ENCODE assay signal across 7 cellular contexts in genomic region chr4:1347410-1347864, GRCh38. TPM values are rescaled to one million over a fixed set of nuclear protein-coding genes. Genes with fewer than 3 reads are reported as not detected.
DNase-seq lines count a peak whose midpoint lies in the region; ATAC-seq lines count a peak whose summit lies in the region.

No MANE protein-coding gene starts in this region.

- H3K27me3 Mint-ChIP-seq in T-helper 17 cell: no peaks in the 10 kb centered on the region

- H3K36me3 ChIP-seq in HUES48 (ENCODE audit: control insufficient read depth, insufficient read depth, low read length): peaks cover 17% of the 10 kb centered on the region

- H3K4me1 Mint-ChIP-seq in T-helper 17 cell: peaks cover 29% of the 10 kb centered on the region

- H3K4me1 ChIP-seq in HUES48 (ENCODE audit: control insufficient read depth, insufficient read depth, low read length): 0 out of 2 replicates have a peak, but pooled peaks cover 5% of the 10 kb centered on the region

- H3K36me3 Mint-ChIP-seq in T-helper 17 cell (ENCODE audit: low read depth): no peaks in the 10 kb centered on the region

- peak overlapping the region; percentile 90 for H3K4me3 Mint-ChIP-seq in T-helper 17 cell

- ATAC-seq in GM21528 (IDR thresholded peaks at IDR 0.05; ENCODE audit: low FRiP score, unreplicated experiment) (peak; percentile 40), T-helper 17 cell (peak; percentile 4)

- H3K27ac ChIP-seq in HUES48 (ENCODE audit: low read depth, low read length): peak overlapping the region; percentile 90
- H3K27ac ChIP-seq in cingulate gyrus (ENCODE audit: low read depth, low read length): peak overlapping the region; percentile 87
- H3K27ac ChIP-seq in layer of hippocampus (ENCODE audit: low read depth, low read length): peak overlapping the region; percentile 92

- peak overlapping the region; percentile 89 for H3K27ac Mint-ChIP-seq in T-helper 17 cell

- H3K4me3 ChIP-seq in GM08714 (ENCODE audit: low read length) (peak overlapping the region; percentile 82), HUES48 (ENCODE audit: low read depth, low read length) (peak overlapping the region; percentile 72)

- H3K27me3 ChIP-seq in HUES48 (ENCODE audit: control insufficient read depth, insufficient read depth, low read length) (no peaks in the 10 kb centered on the region), layer of hippocampus (ENCODE audit: control insufficient read depth, insufficient read depth, low read length) (no peaks in the 10 kb centered on the region)

- H3K9ac ChIP-seq in HUES48 (ENCODE audit: low read depth, low read length): peak overlapping the region; percentile 65

- H3K9me3 ChIP-seq in HUES48 (ENCODE audit: control insufficient read depth, insufficient read depth, low read length): no peaks in the 10 kb centered on the region
- H3K9me3 ChIP-seq in T-helper 17 cell (ENCODE audit: control insufficient read depth, low read length, poor library complexity, severe bottlenecking): no peaks in the 10 kb centered on the region

- DNase-seq in T-helper 17 cell: peak in 1 of 3 donors; percentile 35
- peak; percentile 70 for DNase-seq in stimulated activated CD4-positive, alpha-beta T cell treated with anti-CD3 and anti-CD28 coated beads, Interleukin-15, amount 100 ng/mL, for 24 hours

RNA-seq across cellular contexts. Expression of gene UVSSA, which starts 0.4 kb away (rescaled TPM):
- total RNA-seq in T-helper 17 cell: 10 to 100 TPM; 36.0 to 37.1 TPM

RNA-seq across cellular contexts. Expression of gene MAEA, which starts 57.7 kb away (rescaled TPM):
- 10 to 100 TPM; 46.9 to 75.8 TPM for total RNA-seq in T-helper 17 cell

RNA-seq across cellular contexts. Expression of gene NKX1-1, which starts 58.8 kb away (rescaled TPM):
- not detected for total RNA-seq in T-helper 17 cell
